1 cellular context compared by ENCODE assay signal in the genomic region with DNA sequence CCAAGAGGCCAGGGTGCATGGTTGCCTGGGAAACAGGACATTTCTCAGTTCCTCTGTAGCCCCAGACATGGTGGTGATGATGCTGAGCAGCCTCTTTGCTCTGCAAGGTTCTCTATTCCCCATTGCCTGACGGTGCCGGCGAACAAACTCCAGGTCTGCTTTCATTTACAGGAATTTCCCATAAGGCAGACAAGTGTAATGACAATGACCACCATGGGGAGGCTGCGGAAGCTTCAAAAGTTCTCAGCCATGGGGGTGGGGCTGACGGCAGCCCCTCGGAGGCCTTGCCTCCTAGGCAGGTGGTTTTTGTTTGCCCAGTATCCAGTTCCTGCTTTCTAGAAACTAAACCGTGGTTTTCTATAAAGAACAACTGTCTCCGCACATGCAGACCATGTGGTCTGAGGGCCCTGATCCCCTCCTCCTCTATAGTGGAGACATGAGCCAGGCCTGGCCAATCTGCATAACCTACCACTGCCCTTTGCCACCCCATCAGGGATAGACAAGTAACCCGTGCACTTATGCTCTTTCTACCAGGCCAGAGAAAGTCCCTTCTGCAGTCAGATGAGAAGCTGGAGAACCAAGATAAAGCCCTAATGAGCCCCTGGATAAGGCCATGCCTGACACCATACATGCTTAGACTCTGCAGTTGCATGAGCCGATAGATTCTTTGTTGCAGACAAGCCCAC.
TF ChIP-seq lines count a peak whose summit lies in the region.

No MANE protein-coding gene starts in this region.

TF ChIP-seq in GM12878, 131 proteins besides CTCF, POLR2A, EP300 and RAD21 (continued from another document):
- TF ChIP-seq ZBTB4 (CRISPR knock-in tag; IDR thresholded peaks at IDR 0.05) (no peak), EZH2 (IDR thresholded peaks at IDR 0.05; ENCODE audit: borderline replicate concordance, control insufficient read depth, low read depth, low read length) (no peak), YY1 (IDR thresholded peaks at IDR 0.05; ENCODE audit: low read depth, low read length) (peak; percentile 43), WRNIP1 (IDR thresholded peaks at IDR 0.05; ENCODE audit: borderline replicate concordance, low read depth, low read length) (0 out of 2 replicates have a peak, but pooled peaks have one; percentile 16), ZNF274 (IDR thresholded peaks at IDR 0.05; ENCODE audit: insufficient read depth, insufficient read length) (no peak), NFYA (IDR thresholded peaks at IDR 0.05; ENCODE audit: borderline replicate concordance, low read depth, low read length) (no peak), PKNOX1 (IDR thresholded peaks at IDR 0.05) (no peak), CHD4 (IDR thresholded peaks at IDR 0.05) (no peak), ZNF217 (IDR thresholded peaks at IDR 0.05) (no peak), SMAD1 (IDR thresholded peaks at IDR 0.05; ENCODE audit: low read depth, partially characterized antibody) (no peak), RCOR1 (conservative IDR thresholded peaks at IDR 0.05; ENCODE audit: low read depth, low read length) (peak; percentile 77; the same call in 1 of the 2 replicates), TBL1XR1 (IDR thresholded peaks at IDR 0.05; ENCODE audit: low read depth, low read length) (no peak; the same call in 1 of the 2 replicates), IRF5 (IDR thresholded peaks at IDR 0.05; ENCODE audit: borderline replicate concordance) (no peak), KDM1A (IDR thresholded peaks at IDR 0.05; ENCODE audit: borderline replicate concordance) (no peak), ESRRA (IDR thresholded peaks at IDR 0.05; ENCODE audit: low read length) (no peak), FOXM1 (IDR thresholded peaks at IDR 0.05; ENCODE audit: low read depth, low read length) (0 out of 2 replicates have a peak, but pooled peaks have one; percentile 69), BCL11A (IDR thresholded peaks at IDR 0.05; ENCODE audit: low read depth, low read length) (no peak), NFIC (IDR thresholded peaks at IDR 0.05; ENCODE audit: low read depth, low read length) (peak; percentile 66; the same call in 1 of the 2 replicates), RAD51 (IDR thresholded peaks at IDR 0.05) (peak; percentile 49; the same call in 1 of the 2 replicates), ETV6 (conservative IDR thresholded peaks at IDR 0.05 in 1 of 2, IDR thresholded peaks at IDR 0.05 in 1 of 2; ENCODE audit: borderline replicate concordance in 1 of 2, low read depth in 1 of 2) (no peak)
